ENCODE assay signal across 7 cellular contexts in genomic region chr2:215435261-215435808, GRCh38. TPM values are rescaled to one million over a fixed set of nuclear protein-coding genes. Genes with fewer than 3 reads are reported as not detected.
DNase-seq lines count a peak whose midpoint lies in the region; ATAC-seq, FAIRE-seq and TF ChIP-seq lines count a peak whose summit lies in the region.

No MANE protein-coding gene starts in this region.

- H3K27ac ChIP-seq in OCI-LY7 (ENCODE audit: low read depth, low read length, poor library complexity, severe bottlenecking) (no peak overlapping the region), ectodermal cell (ENCODE audit: insufficient read depth, low read depth, low read length, poor library complexity, severe bottlenecking) (peak overlapping the region; percentile 50)

- H3K36me3 Mint-ChIP-seq in HFFc6 (ENCODE audit: low read depth), result peaks cover 46% of the 10 kb centered on the region

- H4K20me1 ChIP-seq in OCI-LY7 (ENCODE audit: insufficient read depth, low read length), result no peaks in the 10 kb centered on the region

- H3K4me3 Mint-ChIP-seq in HFFc6, result peak overlapping the region; percentile 95

- no peak overlapping the region for H2AFZ ChIP-seq in OCI-LY7 (ENCODE audit: low read length)

- peak; percentile 30 for ATAC-seq in GM18867 (IDR thresholded peaks at IDR 0.05; ENCODE audit: unreplicated experiment)

- DNase-seq in HFFc6 (peak; percentile 37), OCI-LY7 (ENCODE audit: low spot score) (no peak), urothelium cell line (ENCODE audit: low spot score) (peak; percentile 29), RKO (ENCODE audit: low spot score) (no peak)

- TF ChIP-seq CTCF in HFFc6 (IDR thresholded peaks at IDR 0.05), result no peak
- TF ChIP-seq CTCF in OCI-LY7 (conservative IDR thresholded peaks at IDR 0.05; ENCODE audit: low read length), result no peak

- H3K9me3 ChIP-seq in OCI-LY7 (ENCODE audit: low read length) (no peaks in the 10 kb centered on the region), ectodermal cell (ENCODE audit: control insufficient read depth, low read length) (no peaks in the 10 kb centered on the region), mononuclear cell (ENCODE audit: low read depth, low read length) (no peaks in the 10 kb centered on the region)

- H3K36me3 ChIP-seq in OCI-LY7 (ENCODE audit: insufficient read depth, low read length), result no peaks in the 10 kb centered on the region
- H3K36me3 ChIP-seq in ectodermal cell (ENCODE audit: control insufficient read depth, insufficient read depth, low read length), result no peaks in the 10 kb centered on the region

- H3K9me2 ChIP-seq in OCI-LY7 (ENCODE audit: insufficient read depth, low read length), result no peaks in the 10 kb centered on the region

- no TSS peak for BruUV-seq in OCI-LY7 (replicated peaks; lab: Mats Ljungman, UMichigan)

- peak overlapping the region; percentile 32; the same call in 1 of the 2 replicates for H3K4me2 ChIP-seq in OCI-LY7 (ENCODE audit: low read length)

- intact Hi-C loops in OCI-LY7 (cut with micrococcal nuclease; ENCODE audit: unreplicated experiment), result no loop called here

- H3K27me3 Mint-ChIP-seq in HFFc6 (ENCODE audit: insufficient read depth), result peaks cover 14% of the 10 kb centered on the region

- POLR2A ChIA-PET in OCI-LY7 (lab: Charles Lee), result no interaction called here

- H3K27ac Mint-ChIP-seq in HFFc6, result peak overlapping the region; percentile 89

- H3K27me3 ChIP-seq in ectodermal cell (ENCODE audit: control insufficient read depth, insufficient read depth, low read length, poor library complexity, severe bottlenecking) (peaks cover 17% of the 10 kb centered on the region), mononuclear cell (ENCODE audit: insufficient read depth, low read length) (peaks cover 96% of the 10 kb centered on the region)

- H3K9me3 Mint-ChIP-seq in HFFc6, result no peaks in the 10 kb centered on the region

- CTCF ChIA-PET in OCI-LY7 (lab: Charles Lee; ENCODE audit: unreplicated experiment), result no interaction called here

- H3K79me2 ChIP-seq in OCI-LY7 (ENCODE audit: insufficient read depth, low read depth, low read length), result no peaks in the 10 kb centered on the region

- H3K4me1 ChIP-seq in OCI-LY7 (ENCODE audit: insufficient read depth, low read length, poor library complexity, severe bottlenecking) (no peaks in the 10 kb centered on the region), ectodermal cell (ENCODE audit: control insufficient read depth, insufficient read depth, low read length) (no peaks in the 10 kb centered on the region), mononuclear cell (ENCODE audit: insufficient read depth, low read length) (peaks cover 18% of the 10 kb centered on the region)

- H3K4me3 ChIP-seq in OCI-LY7 (ENCODE audit: low read depth, low read length, poor library complexity, severe bottlenecking) (no peak overlapping the region), ectodermal cell (ENCODE audit: insufficient read depth, low read depth, low read length) (peak overlapping the region; percentile 78), mononuclear cell (ENCODE audit: low read length) (peak overlapping the region; percentile 7)

- peaks cover 74% of the 10 kb centered on the region for H3K4me1 Mint-ChIP-seq in HFFc6 (ENCODE audit: low read depth)

- no peak for FAIRE-seq in urothelium cell line (lab: Jason Lieb, UNC)

- 1% methylated on average over 26 of the region's 26 CpGs for WGBS in ectodermal cell, 2 experiments

RNA-seq across cellular contexts. Expression of gene FN1, which starts 0.5 kb away (rescaled TPM):
- 1,000 to 10,000 TPM; 2,848 to 5,249 (median 2,869) TPM for total RNA-seq in HFFc6 (2021; fragmentation: NEBNext Ultra II Directional; extraction: Animal tissue kit (Norgen Biotek cat#: 25700))
- 0.03 TPM in 1 of 2 replicates, not detected in the other for total RNA-seq in OCI-LY7 (2014; rRNA removed; shearing (Covaris generic))
- total RNA-seq in OCI-LY7 (2022) (1.2 and 1.3 TPM in 2 replicates), mononuclear cell (4.6 TPM)
- 94.8 TPM for polyA plus RNA-seq in ectodermal cell (2013, experiment 1 of 4)
- 92.6 TPM for polyA plus RNA-seq in ectodermal cell (2013, experiment 2 of 4)
- polyA plus RNA-seq in ectodermal cell (2013, experiment 3 of 4), result 102 TPM
- polyA plus RNA-seq in ectodermal cell (2013, experiment 4 of 4), result 115 TPM

Comparison
In these comparisons a context has a peak if more than half of its experiments do, and no peak if none do; other contexts are left out.
1. DNase-seq: peak in HFFc6 (single experiment) and urothelium cell line (single experiment); none in OCI-LY7 (single experiment) and RKO (single experiment).
2. RNA of gene FN1, which starts 0.5 kb away (total RNA-seq): 2,848 to 5,249 TPM in HFFc6; 4.6 TPM in mononuclear cell (single experiment) and 0.03 to 1.3 TPM in OCI-LY7; every median in the first group is over 100 times any median in the second.